ENCODE assay signal across 24 cellular contexts in the genomic region with DNA sequence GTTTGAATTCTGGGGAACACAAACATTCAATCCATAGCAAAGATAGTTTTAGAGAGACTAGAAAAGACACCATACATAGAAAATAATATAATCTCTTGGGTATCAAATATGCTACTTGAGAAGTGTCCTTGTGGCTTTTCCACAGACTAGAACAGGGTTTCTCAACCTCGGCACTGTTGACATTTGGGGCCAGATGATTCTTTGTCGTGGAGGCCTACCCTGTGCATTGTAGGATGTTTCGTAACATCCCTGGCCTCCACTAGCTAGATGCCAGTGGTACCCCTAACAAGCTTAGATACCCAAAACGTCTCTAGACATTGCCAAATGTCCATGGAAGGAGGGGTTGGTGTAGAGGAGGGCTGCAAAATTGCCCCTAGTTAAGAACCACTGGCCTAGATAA.
"Had no signal": no experiment of that assay in that cellular context is flagged by ENCODE, and none has a peak within 500 bp of the region (broad histone marks: within the 10 kb centered on the region; RNA-seq: fewer than 3 reads in every experiment).

No MANE protein-coding gene starts in this region.

- H3K27me3 ChIP-seq: gastroesophageal sphincter, hepatocyte, right atrium auricular region, spleen, testis had no signal

- H3K27ac Mint-ChIP-seq: activated naive CD4-positive, alpha-beta T cell treated with anti-CD3 and anti-CD28 coated beads for 36 hours; activated naive CD8-positive, alpha-beta T cell treated with anti-CD3 and anti-CD28 coated beads, Interleukin-2, amount 10 ng/mL, durations not matched to agents 7 days and 5 days; activated T-helper 1 cell treated with anti-CD3 and anti-CD28 coated beads, Interleukin-12 subunit alpha, Interleukin-12 subunit beta, Interleukin-2, Interleukin-4 antibody, amounts not matched to agents 30 ng/mL and 10 ng/mL and 1 ng/mL, durations not matched to agents 14 hours and 24 hours and 36 hours; mesothelial cell of epicardium; naive B cell had no signal

- H3K36me3 Mint-ChIP-seq: naive B cell had no signal

- H3K4me3 ChIP-seq: gastroesophageal sphincter, hepatocyte, right atrium auricular region, spleen, testis had no signal

- H3K27me3 Mint-ChIP-seq: activated naive CD8-positive, alpha-beta T cell treated with anti-CD3 and anti-CD28 coated beads, Interleukin-2, amount 10 ng/mL, durations not matched to agents 7 days and 5 days had no signal

- H3K9me3 Mint-ChIP-seq: activated naive CD4-positive, alpha-beta T cell treated with anti-CD3 and anti-CD28 coated beads for 36 hours; activated naive CD8-positive, alpha-beta T cell treated with anti-CD3 and anti-CD28 coated beads, Interleukin-2, amount 10 ng/mL, durations not matched to agents 7 days and 5 days; activated T-helper 1 cell treated with anti-CD3 and anti-CD28 coated beads, Interleukin-12 subunit alpha, Interleukin-12 subunit beta, Interleukin-2, Interleukin-4 antibody, amounts not matched to agents 30 ng/mL and 10 ng/mL and 1 ng/mL, durations not matched to agents 14 hours and 24 hours and 36 hours; mesothelial cell of epicardium; neural crest cell had no signal

- H2AFZ ChIP-seq: hepatocyte had no signal

- DNase-seq: activated CD4-positive, alpha-beta T cell treated with anti-CD3 and anti-CD28 coated beads for 48 hours; activated CD4-positive, alpha-beta T cell treated with anti-CD3 and anti-CD28 coated beads, Interleukin-2, amount 50 U/mL, for 48 hours; activated CD8-positive, alpha-beta memory T cell treated with anti-CD3 and anti-CD28 coated beads, Interleukin-2, amount 50 U/mL, for 4 hours; activated effector memory CD4-positive, alpha-beta T cell treated with anti-CD3 and anti-CD28 coated beads, Interleukin-2, amount 50 U/mL, for 16 hours; activated naive CD4-positive, alpha-beta T cell treated with anti-CD3 and anti-CD28 coated beads for 36 hours; activated naive CD8-positive, alpha-beta T cell treated with anti-CD3 and anti-CD28 coated beads, Interleukin-2, amount 10 ng/mL, durations not matched to agents 7 days and 5 days; activated T-cell treated with anti-CD3 and anti-CD28 coated beads, Interleukin-2, amount 50 U/mL, for 1 hour; caudate nucleus; islet precursor cell; mammary epithelial cell; naive B cell; occipital lobe; spleen; stimulated activated naive CD8-positive, alpha-beta T cell treated with anti-CD3 and anti-CD28 coated beads, Interleukin-15, Interleukin-2, amounts not matched to agents 100 U/mL and 50 U/mL, for 24 hours; T-helper 1 cell; testis; trophoblast cell had no signal

- H3K9me3 ChIP-seq: gastroesophageal sphincter, right atrium auricular region, spleen, testis had no signal

- H3K27ac ChIP-seq: hepatocyte, right atrium auricular region, spleen, testis, VCaP had no signal

- H3K36me3 ChIP-seq: gastroesophageal sphincter, right atrium auricular region, spleen had no signal

- H3K4me2 ChIP-seq: hepatocyte had no signal

- H3K4me3 Mint-ChIP-seq: activated naive CD4-positive, alpha-beta T cell treated with anti-CD3 and anti-CD28 coated beads for 36 hours; activated naive CD8-positive, alpha-beta T cell treated with anti-CD3 and anti-CD28 coated beads, Interleukin-2, amount 10 ng/mL, durations not matched to agents 7 days and 5 days; activated T-helper 1 cell treated with anti-CD3 and anti-CD28 coated beads, Interleukin-12 subunit alpha, Interleukin-12 subunit beta, Interleukin-2, Interleukin-4 antibody, amounts not matched to agents 30 ng/mL and 10 ng/mL and 1 ng/mL, durations not matched to agents 14 hours and 24 hours and 36 hours; mesothelial cell of epicardium; neural crest cell had no signal
